13 cellular contexts compared by ENCODE assay signal in genomic region chr15:35603298-35603697, GRCh38. TPM values are rescaled to one million over a fixed set of nuclear protein-coding genes. Genes with fewer than 3 reads are reported as not detected.
A peak's percentile ranks its signal among the peaks of the same experiment; 100 is the strongest.
DNase-seq lines count a peak whose midpoint lies in the region; ATAC-seq, FAIRE-seq and TF ChIP-seq lines count a peak whose summit lies in the region.
"Had no signal": no experiment of that assay in that cellular context is flagged by ENCODE, and none has a peak within 500 bp of the region (broad histone marks: within the 10 kb centered on the region; RNA-seq: fewer than 3 reads in every experiment).

No MANE protein-coding gene starts in this region.

- no peak overlapping the region for H2BK120ac ChIP-seq in mesenchymal stem cell (ENCODE audit: low read depth, low read length)

- no peak for FAIRE-seq in D721Med (lab: Jason Lieb, UNC)

- WGBS in mesenchymal stem cell: no CpG with 5 or more reads among the region's 2 CpGs

- no peak overlapping the region for H2AFZ ChIP-seq in mesenchymal stem cell (ENCODE audit: low read depth, low read length)

- no peak overlapping the region for H3K23ac ChIP-seq in mesenchymal stem cell (ENCODE audit: low read length in 2 of 2)

- H2AK5ac ChIP-seq in mesenchymal stem cell (ENCODE audit: low read length, severe bottlenecking): no peak overlapping the region

- H2BK12ac ChIP-seq in mesenchymal stem cell (ENCODE audit: low read length in 2 of 2): no peak overlapping the region

- no peak overlapping the region for H4K8ac ChIP-seq in mesenchymal stem cell (ENCODE audit: low read length)

- TF ChIP-seq CTCF in endothelial cell (IDR thresholded peaks at IDR 0.05; ENCODE audit: unreplicated experiment): no peak
- no peak for TF ChIP-seq CTCF in D721Med (IDR thresholded peaks at IDR 0.05; ENCODE audit: insufficient read depth, missing control alignments)

- no peaks in the 10 kb centered on the region for H3K36me3 Mint-ChIP-seq in activated T-helper 17 cell treated with anti-CD3 and anti-CD28 coated beads, Interleukin-2, amount 50 U/mL, for 72 hours (ENCODE audit: low read depth)
- peaks cover 3% of the 10 kb centered on the region for H3K36me3 Mint-ChIP-seq in endothelial cell (ENCODE audit: low read depth, unreplicated experiment)

- no peak overlapping the region for H3K18ac ChIP-seq in mesenchymal stem cell (ENCODE audit: low read depth in 1 of 2, low read length in 2 of 2)

- no peaks in the 10 kb centered on the region for H3K4me1 Mint-ChIP-seq in activated T-helper 17 cell treated with anti-CD3 and anti-CD28 coated beads, Interleukin-2, amount 50 U/mL, for 72 hours
- peaks cover 7% of the 10 kb centered on the region for H3K4me1 Mint-ChIP-seq in endothelial cell (ENCODE audit: unreplicated experiment)
- H3K4me1 Mint-ChIP-seq: endodermal cell, neural crest cell had no signal

- H3K4me3 Mint-ChIP-seq in activated T-helper 17 cell treated with anti-CD3 and anti-CD28 coated beads, Interleukin-2, amount 50 U/mL, for 72 hours: no peak overlapping the region
- H3K4me3 Mint-ChIP-seq in endothelial cell (ENCODE audit: unreplicated experiment): no peak overlapping the region
- H3K4me3 Mint-ChIP-seq: endodermal cell, neural crest cell, type B pancreatic cell had no signal

- DNase-seq in mesenchymal stem cell (peak; percentile 26), NCI-H1048 (lab: John Stamatoyannopoulos, UW) (no peak), endothelial cell (ENCODE audit: low spot score) (no peak), D721Med (ENCODE audit: insufficient read length, low spot score) (no peak)
- DNase-seq: COR-L47, endodermal cell, NCI-H1436 had no signal

- ATAC-seq in GM18508 (IDR thresholded peaks at IDR 0.05; ENCODE audit: insufficient read depth, unreplicated experiment) (peak; percentile 57), HG02610 (IDR thresholded peaks at IDR 0.05; ENCODE audit: unreplicated experiment) (peak; percentile 87), GM19467 (IDR thresholded peaks at IDR 0.05; ENCODE audit: unreplicated experiment) (no peak)
- ATAC-seq in activated T-helper 17 cell treated with anti-CD3 and anti-CD28 coated beads, Interleukin-2, amount 50 U/mL, for 72 hours (replicated peaks): peak; percentile 61

- peak overlapping the region; percentile 24 for H3K9ac ChIP-seq in mesenchymal stem cell (ENCODE audit: low read length)

- H4K91ac ChIP-seq in mesenchymal stem cell (ENCODE audit: low read length): no peak overlapping the region

- no peaks in the 10 kb centered on the region for H3K27me3 ChIP-seq in mesenchymal stem cell (ENCODE audit: control insufficient read depth in 1 of 2, insufficient read depth in 1 of 2, low read length in 2 of 2)

- H3K4ac ChIP-seq in mesenchymal stem cell (ENCODE audit: low read depth in 1 of 2, low read length in 2 of 2): no peak overlapping the region

- no peak overlapping the region for H3K14ac ChIP-seq in mesenchymal stem cell (ENCODE audit: low read length in 2 of 2)

- no peak overlapping the region for H2BK15ac ChIP-seq in mesenchymal stem cell (ENCODE audit: low read depth, poor library complexity, severe bottlenecking)

- no peaks in the 10 kb centered on the region for H3K9me3 ChIP-seq in mesenchymal stem cell (ENCODE audit: control insufficient read depth, low read length)

- no peak overlapping the region for H3K27ac Mint-ChIP-seq in activated T-helper 17 cell treated with anti-CD3 and anti-CD28 coated beads, Interleukin-2, amount 50 U/mL, for 72 hours
- H3K27ac Mint-ChIP-seq in endothelial cell (ENCODE audit: unreplicated experiment): no peak overlapping the region
- H3K27ac Mint-ChIP-seq: endodermal cell, type B pancreatic cell had no signal

- peak overlapping the region in 1 of 2 experiments; percentile 36 for H3K4me3 ChIP-seq in mesenchymal stem cell (ENCODE audit: insufficient read depth in 1 of 2, low read depth in 1 of 2, low read length in 2 of 2)

- H3K4me1 ChIP-seq in mesenchymal stem cell (ENCODE audit: control insufficient read depth, insufficient read depth, low read depth, low read length): no peaks in the 10 kb centered on the region

- no peak overlapping the region for H2BK5ac ChIP-seq in mesenchymal stem cell (ENCODE audit: low read depth, low read length, poor library complexity, severe bottlenecking)

- no peaks in the 10 kb centered on the region for H3K79me1 ChIP-seq in mesenchymal stem cell (replicated peaks; ENCODE audit: low read length, poor library complexity, severe bottlenecking)

- no peaks in the 10 kb centered on the region for H3K36me3 ChIP-seq in mesenchymal stem cell (ENCODE audit: control insufficient read depth in 1 of 2, insufficient read depth in 2 of 2, low read depth in 1 of 2, low read length in 2 of 2)

- H3K9me3 Mint-ChIP-seq in activated T-helper 17 cell treated with anti-CD3 and anti-CD28 coated beads, Interleukin-2, amount 50 U/mL, for 72 hours: no peaks in the 10 kb centered on the region
- no peaks in the 10 kb centered on the region for H3K9me3 Mint-ChIP-seq in endothelial cell (ENCODE audit: unreplicated experiment)
- H3K9me3 Mint-ChIP-seq: neural crest cell had no signal

- no peak overlapping the region for H3K4me2 ChIP-seq in mesenchymal stem cell (ENCODE audit: low read length, poor library complexity, severe bottlenecking)

- peaks cover 4% of the 10 kb centered on the region for H3K27me3 Mint-ChIP-seq in activated T-helper 17 cell treated with anti-CD3 and anti-CD28 coated beads, Interleukin-2, amount 50 U/mL, for 72 hours
- no peaks in the 10 kb centered on the region for H3K27me3 Mint-ChIP-seq in endothelial cell (ENCODE audit: unreplicated experiment)
- H3K27me3 Mint-ChIP-seq: type B pancreatic cell had no signal

- H3K27ac ChIP-seq in mesenchymal stem cell (ENCODE audit: low read length, poor library complexity, severe bottlenecking): no peak overlapping the region

RNA-seq across cellular contexts. Expression of gene DPH6, which starts 57.3 kb away (rescaled TPM):
- 1 to 10 TPM; 3.9 to 9.9 TPM for total RNA-seq in activated T-helper 17 cell treated with anti-CD3 and anti-CD28 coated beads, Interleukin-2, amount 50 U/mL, for 72 hours
- polyA plus RNA-seq in mesenchymal stem cell (2013, experiment 1 of 2): 2.7 TPM
- polyA plus RNA-seq in mesenchymal stem cell (2013, experiment 2 of 2): 3.2 TPM
- 10.6 TPM for total RNA-seq in endothelial cell (ENCODE audit: unreplicated experiment)
